Comparison of ENCODE assay signal across 17 cellular contexts in genomic region chr1:74502858-74503257, GRCh38. TPM values are rescaled to one million over a fixed set of nuclear protein-coding genes. Genes with fewer than 3 reads are reported as not detected.
"Had no signal": no experiment of that assay in that cellular context is flagged by ENCODE, and none has a peak within 500 bp of the region (broad histone marks: within the 10 kb centered on the region; RNA-seq: fewer than 3 reads in every experiment).

No MANE protein-coding gene starts in this region.

- ATAC-seq: activated CD8-positive, alpha-beta T cell treated with anti-CD3 and anti-CD28 coated beads for 36 hours; activated naive CD4-positive, alpha-beta T cell treated with anti-CD3 and anti-CD28 coated beads, Interleukin-2, amount 50 U/mL, for 72 hours; left colon; lower lobe of right lung; psoas muscle had no signal

- H3K27me3 ChIP-seq: cardiac muscle cell had no signal

- H3K27me3 Mint-ChIP-seq: activated B cell treated with CpG ODN at 0.5 μM for 24 hours; activated CD8-positive, alpha-beta T cell treated with anti-CD3 and anti-CD28 coated beads for 36 hours had no signal

- H3K9me3 Mint-ChIP-seq: activated B cell treated with CpG ODN at 0.5 μM for 24 hours; activated CD8-positive, alpha-beta T cell treated with anti-CD3 and anti-CD28 coated beads for 36 hours; neural crest cell had no signal

- H3K27ac ChIP-seq: cardiac muscle cell, lower lobe of right lung, psoas muscle, thoracic aorta had no signal

- H3K36me3 ChIP-seq: cardiac muscle cell, lower lobe of right lung, thoracic aorta had no signal

- H3K4me3 Mint-ChIP-seq: activated B cell treated with CpG ODN at 0.5 μM for 24 hours; activated CD8-positive, alpha-beta T cell treated with anti-CD3 and anti-CD28 coated beads for 36 hours; neural crest cell had no signal

- H3K36me3 Mint-ChIP-seq: activated naive CD4-positive, alpha-beta T cell treated with anti-CD3 and anti-CD28 coated beads, Interleukin-2, amount 50 U/mL, for 72 hours had no signal

- H3K4me1 Mint-ChIP-seq: activated B cell treated with CpG ODN at 0.5 μM for 24 hours had no signal

- H3K9me3 ChIP-seq: lower lobe of right lung, psoas muscle, thoracic aorta had no signal

- H3K4me1 ChIP-seq: lower lobe of right lung, psoas muscle had no signal

- DNase-seq: activated B cell treated with CpG ODN at 0.5 μM for 24 hours; activated CD4-positive, alpha-beta T cell treated with anti-CD3 and anti-CD28 coated beads for 48 hours; activated CD8-positive, alpha-beta T cell treated with anti-CD3 and anti-CD28 coated beads for 36 hours; activated gamma-delta T cell; activated T-cell treated with anti-CD3 and anti-CD28 coated beads, Interleukin-2, amount 50 U/mL, for 48 hours; left colon; lower lobe of right lung; midbrain; psoas muscle; small intestine had no signal

- H3K27ac Mint-ChIP-seq: activated B cell treated with CpG ODN at 0.5 μM for 24 hours; activated CD8-positive, alpha-beta T cell treated with anti-CD3 and anti-CD28 coated beads for 36 hours; activated naive CD4-positive, alpha-beta T cell treated with anti-CD3 and anti-CD28 coated beads, Interleukin-2, amount 50 U/mL, for 72 hours had no signal

- H3K4me3 ChIP-seq: cardiac muscle cell, lower lobe of right lung, psoas muscle, thoracic aorta had no signal

RNA-seq across cellular contexts. Expression of gene LRRC53, which starts 9.6 kb away (rescaled TPM):
- total RNA-seq: activated B cell treated with CpG ODN at 0.5 μM for 24 hours; activated CD8-positive, alpha-beta T cell treated with anti-CD3 and anti-CD28 coated beads for 36 hours; activated naive CD4-positive, alpha-beta T cell treated with anti-CD3 and anti-CD28 coated beads, Interleukin-2, amount 50 U/mL, for 72 hours; left colon; lower lobe of right lung; neural crest cell; osteoblast; psoas muscle; thoracic aorta; urinary bladder had no signal
- polyA plus RNA-seq: esophagus, psoas muscle, small intestine, urinary bladder had no signal
